In genomic region chr2:200828104-200828503, GRCh38 we compare ENCODE assay signal across 2 cellular contexts.
TF ChIP-seq lines count a peak whose summit lies in the region.

No MANE protein-coding gene starts in this region.

TF ChIP-seq in IMR-90, 13 proteins besides CTCF, POLR2A, EP300 and RAD21:
- TF ChIP-seq NFE2L2 (IDR thresholded peaks at IDR 0.05; ENCODE audit: low read depth, low read length) (no peak), MAFK (IDR thresholded peaks at IDR 0.05; ENCODE audit: low read depth, low read length) (no peak), CEBPB (IDR thresholded peaks at IDR 0.05; ENCODE audit: low read depth, low read length) (no peak), RCOR1 (IDR thresholded peaks at IDR 0.05; ENCODE audit: insufficient replicate concordance, low read length) (no peak), USF2 (IDR thresholded peaks at IDR 0.05; ENCODE audit: low read depth, low read length) (no peak), CHD1 (IDR thresholded peaks at IDR 0.05; ENCODE audit: low read depth, low read length) (no peak)

TF ChIP-seq in WTC11, 78 proteins besides CTCF, POLR2A, EP300 and RAD21:
- TF ChIP-seq ZNF281 (CRISPR knock-in tag; IDR thresholded peaks at IDR 0.05): no peak
